Comparison of ENCODE assay signal across 27 cellular contexts in the genomic region with DNA sequence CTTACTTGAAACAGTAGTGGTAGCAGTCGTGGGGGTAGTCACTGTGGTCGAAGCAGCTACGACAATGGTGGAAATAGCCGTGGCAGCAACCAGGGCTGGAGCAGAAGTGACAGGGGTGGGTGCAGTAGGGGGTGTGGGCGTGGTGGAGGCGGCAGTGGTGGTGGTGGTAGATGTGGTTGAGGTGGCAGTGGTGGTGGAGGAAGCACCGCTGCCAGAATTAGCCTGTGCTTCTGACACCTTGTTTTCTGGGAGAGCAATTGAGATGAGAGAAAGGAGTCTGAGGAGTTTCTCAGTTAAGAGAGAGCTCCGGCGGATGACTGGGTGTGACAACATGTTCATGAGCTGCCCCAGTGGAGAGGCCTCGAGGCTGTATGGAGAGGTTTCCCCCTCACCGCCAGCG.
DNase-seq lines count a peak whose midpoint lies in the region; ATAC-seq, FAIRE-seq and TF ChIP-seq lines count a peak whose summit lies in the region.
"Had no signal": no experiment of that assay in that cellular context is flagged by ENCODE, and none has a peak within 500 bp of the region (broad histone marks: within the 10 kb centered on the region; RNA-seq: fewer than 3 reads in every experiment).

No MANE protein-coding gene starts in this region.

- no peaks in the 10 kb centered on the region for H3K27me3 ChIP-seq in endothelial cell of umbilical vein (ENCODE audit: control insufficient read depth in 2 of 2, insufficient read depth in 2 of 2, low read length in 2 of 2)
- H3K27me3 ChIP-seq: colonic mucosa, MG63, suprapubic skin had no signal

- CTCF ChIA-PET in activated naive CD4-positive, alpha-beta T cell treated with anti-CD3 and anti-CD28 coated beads, Interleukin-2, amount 10 ng/mL, durations not matched to agents 7 days and 5 days (lab: Charles Lee), result interaction anchor here (1.1 kb wide), 1 partner anchor 235 kb away, joined by 5 read pairs; no protein-coding TSS in a partner anchor
- CTCF ChIA-PET in endothelial cell of umbilical vein (lab: Charles Lee), result no interaction called here

- H3K4me2 ChIP-seq in endothelial cell of umbilical vein (ENCODE audit: insufficient read depth, low read length), result no peak overlapping the region

- dilution Hi-C loops in endothelial cell of umbilical vein (cut with MboI; ENCODE audit: extremely low pct_ligation_motif_present, low sequenced_read_pairs), result no loop called here

- ATAC-seq in GM21576 (IDR thresholded peaks at IDR 0.05; ENCODE audit: unreplicated experiment), result no peak
- ATAC-seq in GM18858 (IDR thresholded peaks at IDR 0.05; ENCODE audit: unreplicated experiment), result no peak
- ATAC-seq: sciatic nerve, T-helper 17 cell had no signal

- TF ChIP-seq CTCF in endothelial cell of umbilical vein (IDR thresholded peaks at IDR 0.05; ENCODE audit: extremely low read depth in 1 of 2, insufficient read depth in 1 of 2, low read depth in 1 of 2, low read length in 2 of 2), result no peak

- no peaks in the 10 kb centered on the region for H3K4me1 Mint-ChIP-seq in activated naive CD4-positive, alpha-beta T cell treated with anti-CD3 and anti-CD28 coated beads, Interleukin-2, amount 10 ng/mL, durations not matched to agents 7 days and 5 days
- H3K4me1 Mint-ChIP-seq in stimulated activated naive CD8-positive, alpha-beta T cell treated with anti-CD3 and anti-CD28 coated beads, Interleukin-15, Interleukin-2, amounts not matched to agents 100 ng/mL and 50 ng/mL, for 24 hours (ENCODE audit: low read depth), result peaks cover 14% of the 10 kb centered on the region
- H3K4me1 Mint-ChIP-seq: T-helper 17 cell had no signal

- intact Hi-C loops in endothelial cell of umbilical vein (cut with micrococcal nuclease), result loop anchor here (5.0 kb wide), 1 partner anchor 35 kb away; no protein-coding TSS in a partner anchor

- no peak overlapping the region for H3K9ac ChIP-seq in endothelial cell of umbilical vein (replicated peaks; ENCODE audit: extremely low read depth, insufficient read depth, low read length)

- FAIRE-seq in endothelial cell of umbilical vein (lab: Jason Lieb, UNC), result no peak
- FAIRE-seq: bronchial epithelial cell, H54, keratinocyte, urothelium cell line had no signal

- peaks cover 57% of the 10 kb centered on the region for H3K36me3 Mint-ChIP-seq in activated naive CD4-positive, alpha-beta T cell treated with anti-CD3 and anti-CD28 coated beads, Interleukin-2, amount 10 ng/mL, durations not matched to agents 7 days and 5 days
- H3K36me3 Mint-ChIP-seq in stimulated activated naive CD8-positive, alpha-beta T cell treated with anti-CD3 and anti-CD28 coated beads, Interleukin-15, Interleukin-2, amounts not matched to agents 100 ng/mL and 50 ng/mL, for 24 hours (ENCODE audit: low read depth), result peaks cover 76% of the 10 kb centered on the region

- no peaks in the 10 kb centered on the region for H3K9me3 ChIP-seq in endothelial cell of umbilical vein (replicated peaks; ENCODE audit: control insufficient read depth, insufficient read depth, low read length)
- H3K9me3 ChIP-seq: colonic mucosa, MG63, suprapubic skin had no signal

- no peak overlapping the region for H3K4me3 Mint-ChIP-seq in activated naive CD4-positive, alpha-beta T cell treated with anti-CD3 and anti-CD28 coated beads, Interleukin-2, amount 10 ng/mL, durations not matched to agents 7 days and 5 days
- H3K4me3 Mint-ChIP-seq in stimulated activated naive CD8-positive, alpha-beta T cell treated with anti-CD3 and anti-CD28 coated beads, Interleukin-15, Interleukin-2, amounts not matched to agents 100 ng/mL and 50 ng/mL, for 24 hours, result no peak overlapping the region

- DNase-seq in activated naive CD4-positive, alpha-beta T cell treated with anti-CD3 and anti-CD28 coated beads, Interleukin-2, amount 10 ng/mL, durations not matched to agents 7 days and 5 days, result no peak
- DNase-seq in activated naive CD4-positive, alpha-beta T cell (lab: John Stamatoyannopoulos, UW), result no peak
- peak; percentile 23 for DNase-seq in activated CD8-positive, alpha-beta memory T cell treated with anti-CD3 and anti-CD28 coated beads, Interleukin-2, amount 50 U/mL, for 4 hours
- DNase-seq in endothelial cell of umbilical vein (ENCODE audit: low read depth, low spot score) (no peak), ecto neural progenitor cell (ENCODE audit: low spot score) (no peak)
- DNase-seq: activated T-cell treated with anti-CD3 and anti-CD28 coated beads for 4 hours, colonic mucosa, COR-L47, DMS79 treated with DMSO at 0.1 percent for 48 hours, KBM-7, MG63, NCI-H2029 treated with DMSO at 0.1 percent for 48 hours, NCI-H2227 treated with DMSO at 0.1 percent for 48 hours, NCI-H69, T-helper 17 cell had no signal

- no peaks in the 10 kb centered on the region for H3K9me1 ChIP-seq in endothelial cell of umbilical vein (replicated peaks; ENCODE audit: control insufficient read depth, extremely low read depth, insufficient read depth, low read length)

- no peaks in the 10 kb centered on the region for H4K20me1 ChIP-seq in endothelial cell of umbilical vein (replicated peaks; ENCODE audit: control insufficient read depth, extremely low read depth, insufficient read depth, low read length)

- H3K4me3 ChIP-seq in endothelial cell of umbilical vein (replicated peaks in 1 of 3; ENCODE audit: insufficient read depth in 1 of 3, low read depth in 1 of 3, low read length in 3 of 3), result no peak overlapping the region
- H3K4me3 ChIP-seq: colonic mucosa, lung, MG63, SK-N-MC, suprapubic skin had no signal

- H3K36me3 ChIP-seq in endothelial cell of umbilical vein (ENCODE audit: control insufficient read depth in 2 of 2, extremely low read depth in 1 of 2, insufficient read depth in 2 of 2, low read length in 2 of 2), result peaks cover 36 to 62% of the 10 kb centered on the region in 2 experiments

- no peak overlapping the region for H3K27ac ChIP-seq in endothelial cell of umbilical vein (ENCODE audit: insufficient read depth, low read depth, low read length)
- H3K27ac ChIP-seq: colonic mucosa, RWPE1, SK-N-MC, suprapubic skin had no signal

- BruUV-seq in endothelial cell of umbilical vein (replicated peaks; lab: Mats Ljungman, UMichigan), result TSS peak; percentile 54

- no peak for TF ChIP-seq POLR2A in endothelial cell of umbilical vein (IDR thresholded peaks at IDR 0.05; ENCODE audit: low read depth, low read length)

- H3K27me3 Mint-ChIP-seq in activated naive CD4-positive, alpha-beta T cell treated with anti-CD3 and anti-CD28 coated beads, Interleukin-2, amount 10 ng/mL, durations not matched to agents 7 days and 5 days, result no peaks in the 10 kb centered on the region
- H3K27me3 Mint-ChIP-seq in stimulated activated naive CD8-positive, alpha-beta T cell treated with anti-CD3 and anti-CD28 coated beads, Interleukin-15, Interleukin-2, amounts not matched to agents 100 ng/mL and 50 ng/mL, for 24 hours, result no peaks in the 10 kb centered on the region
- H3K27me3 Mint-ChIP-seq: T-helper 17 cell had no signal

- H3K9me3 Mint-ChIP-seq in activated naive CD4-positive, alpha-beta T cell treated with anti-CD3 and anti-CD28 coated beads, Interleukin-2, amount 10 ng/mL, durations not matched to agents 7 days and 5 days, result no peaks in the 10 kb centered on the region
- H3K9me3 Mint-ChIP-seq in stimulated activated naive CD8-positive, alpha-beta T cell treated with anti-CD3 and anti-CD28 coated beads, Interleukin-15, Interleukin-2, amounts not matched to agents 100 ng/mL and 50 ng/mL, for 24 hours, result no peaks in the 10 kb centered on the region

- peak overlapping the region; percentile 5 for H3K27ac Mint-ChIP-seq in activated naive CD4-positive, alpha-beta T cell treated with anti-CD3 and anti-CD28 coated beads, Interleukin-2, amount 10 ng/mL, durations not matched to agents 7 days and 5 days
- peak overlapping the region; percentile 82 for H3K27ac Mint-ChIP-seq in stimulated activated naive CD8-positive, alpha-beta T cell treated with anti-CD3 and anti-CD28 coated beads, Interleukin-15, Interleukin-2, amounts not matched to agents 100 ng/mL and 50 ng/mL, for 24 hours

- POLR2A ChIA-PET in endothelial cell of umbilical vein (lab: Charles Lee), result no interaction called here

- no peak overlapping the region for H2AFZ ChIP-seq in endothelial cell of umbilical vein (ENCODE audit: low read depth, low read length)

- H3K79me2 ChIP-seq in endothelial cell of umbilical vein (ENCODE audit: control insufficient read depth, insufficient read depth, low read length), result no peaks in the 10 kb centered on the region

- no peaks in the 10 kb centered on the region for H3K4me1 ChIP-seq in endothelial cell of umbilical vein (ENCODE audit: control insufficient read depth, extremely low read depth, insufficient read depth, low read length)
- H3K4me1 ChIP-seq: colonic mucosa, suprapubic skin had no signal

TF ChIP-seq in endothelial cell of umbilical vein, 7 proteins besides CTCF, POLR2A, EP300 and RAD21:
- TF ChIP-seq POLR2AphosphoS5 (IDR thresholded peaks at IDR 0.05; ENCODE audit: insufficient read depth, low read depth, low read length), result no peak
- no peak for TF ChIP-seq EZH2 (IDR thresholded peaks at IDR 0.05; ENCODE audit: borderline replicate concordance, low read depth, low read length, severe bottlenecking)
- no peak for TF ChIP-seq FOS (IDR thresholded peaks at IDR 0.05; ENCODE audit: borderline replicate concordance, insufficient read depth, low read length)
- TF ChIP-seq GATA2 (IDR thresholded peaks at IDR 0.05; ENCODE audit: insufficient read depth, insufficient read length, low read depth, low read length), result no peak
- TF ChIP-seq, protein P1, sequence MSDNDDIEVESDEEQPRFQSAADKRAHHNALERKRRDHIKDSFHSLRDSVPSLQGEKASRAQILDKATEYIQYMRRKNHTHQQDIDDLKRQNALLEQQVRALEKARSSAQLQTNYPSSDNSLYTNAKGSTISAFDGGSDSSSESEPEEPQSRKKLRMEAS (IDR thresholded peaks at IDR 0.05; ENCODE audit: insufficient read depth, insufficient read length), result no peak
- no peak for TF ChIP-seq MYC (IDR thresholded peaks at IDR 0.05; ENCODE audit: low read depth, low read length)
- no peak for TF ChIP-seq JUN (IDR thresholded peaks at IDR 0.05; ENCODE audit: borderline replicate concordance, insufficient read depth, insufficient read length, low read depth)
